Comparison of ENCODE assay signal across 17 cellular contexts in the genomic region with DNA sequence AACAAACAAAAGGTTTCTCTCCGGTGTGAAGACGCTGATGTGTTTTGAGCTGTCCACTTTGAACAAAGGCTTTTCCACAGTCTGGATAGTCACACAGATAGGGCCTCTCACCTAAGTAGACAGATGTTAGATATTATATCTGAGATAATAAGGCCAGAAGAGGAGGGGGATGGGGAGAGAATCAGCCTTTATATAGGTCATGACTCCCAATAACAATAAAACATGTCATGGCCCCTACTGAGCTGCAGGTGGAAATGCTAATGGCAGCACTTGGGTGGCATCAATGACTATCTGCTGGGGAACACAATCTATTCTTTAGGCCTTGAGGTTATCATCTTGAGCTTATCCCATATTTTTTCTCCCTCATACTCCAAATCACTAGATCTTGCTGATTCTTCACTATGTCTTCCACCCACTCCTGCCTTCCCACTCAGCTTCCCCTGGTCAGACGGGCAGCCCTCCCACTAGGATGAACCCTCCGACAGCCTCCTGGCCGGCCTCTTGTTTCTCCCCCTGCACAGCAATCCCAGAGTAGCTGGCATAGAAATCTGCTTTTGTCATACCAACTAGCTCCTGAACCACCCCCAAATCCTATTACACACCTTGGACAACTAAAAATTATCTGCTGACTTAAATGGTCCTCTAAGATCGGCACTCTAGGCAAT. TPM values are rescaled to one million over a fixed set of nuclear protein-coding genes. Genes with fewer than 3 reads are reported as not detected.
A peak's percentile ranks its signal among the peaks of the same experiment; 100 is the strongest.
DNase-seq lines count a peak whose midpoint lies in the region; ATAC-seq and TF ChIP-seq lines count a peak whose summit lies in the region.
"Had no signal": no experiment of that assay in that cellular context is flagged by ENCODE, and none has a peak within 500 bp of the region (broad histone marks: within the 10 kb centered on the region; RNA-seq: fewer than 3 reads in every experiment).

No MANE protein-coding gene starts in this region.

- H3K36me3 ChIP-seq in osteoblast (ENCODE audit: insufficient read depth, low read length): peaks cover 5% of the 10 kb centered on the region
- H3K36me3 ChIP-seq: Peyer's patch had no signal

- no peaks in the 10 kb centered on the region for H4K20me1 ChIP-seq in osteoblast (ENCODE audit: insufficient read depth, low read length)

- no peak overlapping the region for H3K27ac ChIP-seq in osteoblast (ENCODE audit: low read depth, low read length)
- H3K27ac ChIP-seq: BLaER1 treated with 17β-estradiol and CSF1 and Interleukin-3, amounts not matched to agents 10 nM and 100 nM; Peyer's patch had no signal

- no peak for TF ChIP-seq CTCF in osteoblast (IDR thresholded peaks at IDR 0.05; ENCODE audit: extremely low read depth, low read depth, low read length)

- no peaks in the 10 kb centered on the region for H3K9me3 ChIP-seq in osteoblast (ENCODE audit: low read depth, low read length)
- H3K9me3 ChIP-seq: Peyer's patch had no signal

- no peak for ATAC-seq in stimulated activated memory B cell treated with anti-CD40 and anti-IgM and Interleukin-4, amounts not matched to agents 10 μg/mL and 1 μg/mL and 100 μg/mL, for 72 hours

- H3K27ac Mint-ChIP-seq in stimulated activated memory B cell treated with anti-CD40 and anti-IgM and Interleukin-4, amounts not matched to agents 10 μg/mL and 1 μg/mL and 100 μg/mL, for 72 hours: no peak overlapping the region

- DNase-seq in NCI-H82 (lab: John Stamatoyannopoulos, UW) (peak; percentile 53), NCI-H82 treated with DMSO at 0.1 percent for 48 hours (lab: John Stamatoyannopoulos, UW; ENCODE audit: unreplicated experiment) (no peak), NCI-H146 treated with DMSO at 0.1 percent for 48 hours (lab: John Stamatoyannopoulos, UW; ENCODE audit: unreplicated experiment) (peak; percentile 42), ecto neural progenitor cell (ENCODE audit: low spot score) (peak; percentile 49), osteoblast (ENCODE audit: insufficient read length, low spot score, missing footprints) (no peak), ureter (ENCODE audit: low spot score) (no peak)
- no peak for DNase-seq in activated CD4-positive, CD25-positive, alpha-beta regulatory T cell (lab: John Stamatoyannopoulos, UW)
- DNase-seq: DMS 273 treated with DMSO at 0.1 percent for 48 hours, HCEC 1CT, IMR-90, NCI-H1694, NCI-H2107, NCI-H774, Peyer's patch, Right ventricle myocardium superior had no signal

- peaks cover 4% of the 10 kb centered on the region for H3K9me3 Mint-ChIP-seq in stimulated activated memory B cell treated with anti-CD40 and anti-IgM and Interleukin-4, amounts not matched to agents 10 μg/mL and 1 μg/mL and 100 μg/mL, for 72 hours

- H3K4me3 ChIP-seq in osteoblast (ENCODE audit: insufficient read depth, low read length): no peak overlapping the region
- H3K4me3 ChIP-seq: BLaER1 treated with 17β-estradiol and CSF1 and Interleukin-3, amounts not matched to agents 10 nM and 100 nM; Peyer's patch had no signal

- H3K27me3 Mint-ChIP-seq in stimulated activated memory B cell treated with anti-CD40 and anti-IgM and Interleukin-4, amounts not matched to agents 10 μg/mL and 1 μg/mL and 100 μg/mL, for 72 hours: no peaks in the 10 kb centered on the region

- H2AFZ ChIP-seq in osteoblast (ENCODE audit: low read length): peak overlapping the region; percentile 53

- no peaks in the 10 kb centered on the region for H3K4me1 ChIP-seq in osteoblast (ENCODE audit: insufficient read depth, low read length)

- H3K36me3 Mint-ChIP-seq in stimulated activated memory B cell treated with anti-CD40 and anti-IgM and Interleukin-4, amounts not matched to agents 10 μg/mL and 1 μg/mL and 100 μg/mL, for 72 hours: peaks cover 13% of the 10 kb centered on the region

- no peak overlapping the region for H3K4me3 Mint-ChIP-seq in stimulated activated memory B cell treated with anti-CD40 and anti-IgM and Interleukin-4, amounts not matched to agents 10 μg/mL and 1 μg/mL and 100 μg/mL, for 72 hours

- H3K27me3 ChIP-seq in osteoblast (ENCODE audit: insufficient read depth, low read length): no peaks in the 10 kb centered on the region
- H3K27me3 ChIP-seq: BLaER1 treated with 17β-estradiol and CSF1 and Interleukin-3, amounts not matched to agents 10 nM and 100 nM; Peyer's patch had no signal

- H3K4me2 ChIP-seq in osteoblast (ENCODE audit: insufficient read depth, low read length): no peak overlapping the region
- H3K4me2 ChIP-seq: BLaER1 treated with 17β-estradiol and CSF1 and Interleukin-3, amounts not matched to agents 10 nM and 100 nM had no signal

- H3K4me1 Mint-ChIP-seq in stimulated activated memory B cell treated with anti-CD40 and anti-IgM and Interleukin-4, amounts not matched to agents 10 μg/mL and 1 μg/mL and 100 μg/mL, for 72 hours: peaks cover 7% of the 10 kb centered on the region

- H3K79me2 ChIP-seq in osteoblast (ENCODE audit: insufficient read depth, low read length): peaks cover 8% of the 10 kb centered on the region

RNA-seq across cellular contexts. Expression of a gene that starts 11.5 kb away (rescaled TPM):
- total RNA-seq in osteoblast (18.5 and 18.6 TPM in 2 replicates), ureter (26.0 TPM)

RNA-seq across cellular contexts. Expression of a gene that starts 23.2 kb away (rescaled TPM):
- total RNA-seq in osteoblast (1.4 and 2.1 TPM in 2 replicates), ureter (1.8 TPM)

RNA-seq across cellular contexts. Expression of a gene that starts 55.0 kb away (rescaled TPM):
- total RNA-seq in osteoblast (12.7 and 14.1 TPM in 2 replicates), ureter (13.4 TPM)

Comparison
In these comparisons a context has a peak if more than half of its experiments do, and no peak if none do; other contexts are left out.
1. DNase-seq: peak in NCI-H82 (single experiment), NCI-H146 treated with DMSO at 0.1 percent for 48 hours (single experiment) and ecto neural progenitor cell (single experiment); none in NCI-H82 treated with DMSO at 0.1 percent for 48 hours (single experiment), osteoblast (single experiment), ureter (single experiment) and activated CD4-positive, CD25-positive, alpha-beta regulatory T cell (0 of 4).